26 cellular contexts compared by ENCODE assay signal in the genomic region with DNA sequence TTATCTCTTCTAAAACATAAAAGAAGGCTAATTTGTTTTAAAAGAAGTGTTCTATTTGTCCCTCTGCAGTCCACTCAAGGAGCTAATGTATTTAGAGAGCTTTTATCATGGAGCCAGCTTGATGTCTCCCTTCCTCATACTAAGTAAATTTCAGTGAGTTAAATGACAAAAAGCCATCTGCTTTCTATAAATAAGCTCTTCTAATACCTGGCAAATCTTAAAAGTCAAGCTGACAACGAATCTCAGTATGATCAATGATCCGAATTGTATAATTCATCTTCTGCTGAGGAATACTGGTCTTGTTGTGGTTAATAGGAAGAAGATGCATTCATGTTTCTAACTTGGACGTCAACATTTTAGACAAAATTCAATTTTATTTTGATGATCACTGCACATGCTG.
"Had no signal": no experiment of that assay in that cellular context is flagged by ENCODE, and none has a peak within 500 bp of the region (broad histone marks: within the 10 kb centered on the region; RNA-seq: fewer than 3 reads in every experiment).

No MANE protein-coding gene starts in this region.

- H3K4me1 ChIP-seq: esophagus squamous epithelium, heart right ventricle, lower lobe of right lung, psoas muscle, sigmoid colon, tibial nerve, upper lobe of left lung had no signal

- ATAC-seq: effector memory CD8-positive, alpha-beta T cell; heart right ventricle; left colon; left ventricle myocardium superior; lower lobe of right lung; natural killer cell; psoas muscle; right cardiac atrium; stimulated activated naive B cell treated with anti-CD40 and anti-IgM and Interleukin-4, amounts not matched to agents 10 μg/mL and 1 μg/mL and 100 μg/mL, for 72 hours had no signal

- H3K9me3 ChIP-seq: lower lobe of right lung, ovary, psoas muscle, thoracic aorta, tibial nerve had no signal

- H3K27ac ChIP-seq: esophagus squamous epithelium, heart right ventricle, lower lobe of right lung, ovary, psoas muscle, sigmoid colon, thoracic aorta, tibial nerve, upper lobe of left lung had no signal

- H3K4me3 ChIP-seq: esophagus squamous epithelium, heart right ventricle, lower lobe of right lung, ovary, psoas muscle, sigmoid colon, thoracic aorta, tibial nerve, upper lobe of left lung had no signal

- H3K27me3 ChIP-seq: esophagus squamous epithelium, ovary, sigmoid colon, tibial nerve, upper lobe of left lung had no signal

- DNase-seq: cortex of kidney; effector memory CD8-positive, alpha-beta T cell; erythroblast; esophagus squamous epithelium; foreskin melanocyte; glutamatergic neuron; heart right ventricle; hippocampal formation; immature natural killer cell; islet precursor cell; kidney glomerular epithelial cell; left colon; left ventricle myocardium superior; lower lobe of right lung; natural killer cell; occipital lobe; ovary; posterior cingulate gyrus; psoas muscle; right cardiac atrium; sigmoid colon; stimulated activated CD4-positive, alpha-beta T cell treated with anti-CD3 and anti-CD28 coated beads, Interleukin-4, amount 100 ng/mL, for 4 hours; stimulated activated naive B cell treated with anti-CD40 and anti-IgM and Interleukin-4, amounts not matched to agents 10 μg/mL and 1 μg/mL and 100 μg/mL, for 72 hours; upper lobe of left lung had no signal

- H3K36me3 ChIP-seq: esophagus squamous epithelium, heart right ventricle, lower lobe of right lung, ovary, sigmoid colon, thoracic aorta, tibial nerve, upper lobe of left lung had no signal
